In the genomic region with DNA sequence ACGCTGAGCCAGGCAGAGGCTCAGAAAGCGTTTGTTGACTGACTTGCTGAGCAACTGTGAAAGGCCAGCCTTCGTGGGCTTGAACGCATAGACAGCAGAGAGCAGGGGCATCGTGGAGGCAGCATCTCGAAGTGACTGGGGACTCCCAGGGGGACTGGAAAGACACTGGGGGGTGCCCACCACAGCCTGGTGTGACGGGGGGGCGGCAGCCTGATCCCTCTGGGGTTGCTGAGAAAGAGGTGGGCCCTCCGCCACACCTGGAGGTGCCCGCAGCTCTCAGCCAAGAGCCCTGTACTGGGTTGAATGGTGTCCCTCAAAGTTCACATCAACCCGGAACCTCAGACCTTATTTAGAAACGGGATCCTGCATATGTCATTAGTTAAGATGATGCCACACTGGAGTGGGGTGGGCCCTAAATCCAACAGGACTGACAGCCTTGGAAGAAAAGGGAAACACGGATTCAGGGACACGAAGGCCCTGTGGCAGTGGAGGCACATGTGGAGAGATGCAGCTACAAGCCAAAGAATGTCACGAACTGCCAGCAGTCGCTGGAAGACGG, we compare ENCODE assay signal across 1 cellular context.
TF ChIP-seq lines count a peak whose summit lies in the region.

No MANE protein-coding gene starts in this region.

TF ChIP-seq in H1, 55 proteins besides CTCF, POLR2A, EP300 and RAD21:
- TF ChIP-seq SIX5 (IDR thresholded peaks at IDR 0.05; ENCODE audit: low read depth, low read length) (no peak), SAP30 (IDR thresholded peaks at IDR 0.05; ENCODE audit: insufficient read depth, insufficient replicate concordance, low read length) (no peak), GABPA (IDR thresholded peaks at IDR 0.05; ENCODE audit: borderline replicate concordance, insufficient read depth, low read length) (no peak), ZNF274 (IDR thresholded peaks at IDR 0.05; ENCODE audit: borderline replicate concordance, extremely low read depth, low read length) (no peak), TAF1 (IDR thresholded peaks at IDR 0.05; ENCODE audit: low read depth, low read length) (no peak), TEAD4 (IDR thresholded peaks at IDR 0.05; ENCODE audit: low read depth, low read length) (no peak), RXRA (IDR thresholded peaks at IDR 0.05; ENCODE audit: insufficient read depth, low read depth, low read length) (no peak)
